Comparison of ENCODE assay signal across 18 cellular contexts in genomic region chr2:155748126-155748525, GRCh38.
DNase-seq lines count a peak whose midpoint lies in the region; ATAC-seq, FAIRE-seq and TF ChIP-seq lines count a peak whose summit lies in the region.
"Had no signal": no experiment of that assay in that cellular context is flagged by ENCODE, and none has a peak within 500 bp of the region (broad histone marks: within the 10 kb centered on the region; RNA-seq: fewer than 3 reads in every experiment).

No MANE protein-coding gene starts in this region.

- H3K4me1 ChIP-seq in CD4-positive, alpha-beta memory T cell (ENCODE audit: insufficient read depth, low read length): no peaks in the 10 kb centered on the region
- H3K4me1 ChIP-seq: BLaER1 had no signal

- no peaks in the 10 kb centered on the region for H3K9me3 ChIP-seq in CD4-positive, alpha-beta memory T cell (ENCODE audit: control insufficient read depth in 1 of 2, low read length in 2 of 2)
- H3K9me3 ChIP-seq: BLaER1 had no signal

- CTCF ChIA-PET in CD4-positive, alpha-beta memory T cell (lab: Charles Lee; ENCODE audit: partially characterized antibody): no interaction called here

- peak; percentile 70 for FAIRE-seq in D721Med (lab: Jason Lieb, UNC)
- FAIRE-seq: A204.1, GM19239, HTR-8/SVneo had no signal

- H3K27me3 Mint-ChIP-seq in glutamatergic neuron (ENCODE audit: unreplicated experiment): peaks cover 10% of the 10 kb centered on the region
- peaks cover 0 to 2% of the 10 kb centered on the region in 2 donors for H3K27me3 Mint-ChIP-seq in CD4-positive, alpha-beta memory T cell
- H3K27me3 Mint-ChIP-seq: CD8-positive, alpha-beta memory T cell had no signal

- TF ChIP-seq CTCF in D721Med (IDR thresholded peaks at IDR 0.05; ENCODE audit: insufficient read depth, missing control alignments) (no peak), glutamatergic neuron (IDR thresholded peaks at IDR 0.05; ENCODE audit: partially characterized antibody, unreplicated experiment) (peak; percentile 32)

- H3K27ac ChIP-seq in CD4-positive, alpha-beta memory T cell (ENCODE audit: low read depth, low read length): no peak overlapping the region
- H3K27ac ChIP-seq: BLaER1, HL-60 had no signal

- peak; percentile 11 for DNase-seq in D721Med (ENCODE audit: insufficient read length, low spot score)
- peak; percentile 92 to 97 for DNase-seq in NCI-H524 (lab: John Stamatoyannopoulos, UW)
- DNase-seq in glutamatergic neuron: peak; percentile 89
- no peak for DNase-seq in CD4-positive, alpha-beta memory T cell
- DNase-seq in erythroblast (lab: John Stamatoyannopoulos, UW): no peak
- DNase-seq in stimulated activated CD4-positive, alpha-beta T cell treated with anti-CD3 and anti-CD28 coated beads, Interleukin-4, amount 100 ng/mL, for 24 hours: no peak
- DNase-seq: HFFc6, NCI-H1105 treated with DMSO at 0.1 percent for 48 hours, NCI-H187 treated with DMSO at 0.1 percent for 48 hours, RPMI8226 had no signal

- POLR2A ChIA-PET in CD4-positive, alpha-beta memory T cell (lab: Charles Lee; ENCODE audit: partially characterized antibody): no interaction called here

- H3K4me3 Mint-ChIP-seq in glutamatergic neuron (ENCODE audit: unreplicated experiment): no peak overlapping the region
- no peak overlapping the region for H3K4me3 Mint-ChIP-seq in CD4-positive, alpha-beta memory T cell
- H3K4me3 Mint-ChIP-seq: HFFc6 had no signal

- peaks cover 9% of the 10 kb centered on the region for H3K36me3 Mint-ChIP-seq in glutamatergic neuron (ENCODE audit: unreplicated experiment)
- no peaks in the 10 kb centered on the region for H3K36me3 Mint-ChIP-seq in CD4-positive, alpha-beta memory T cell
- H3K36me3 Mint-ChIP-seq: CD8-positive, alpha-beta memory T cell had no signal

- H3K4me1 Mint-ChIP-seq in glutamatergic neuron (ENCODE audit: low read depth, unreplicated experiment): peaks cover 12% of the 10 kb centered on the region
- no peaks in the 10 kb centered on the region for H3K4me1 Mint-ChIP-seq in CD4-positive, alpha-beta memory T cell
- H3K4me1 Mint-ChIP-seq: CD8-positive, alpha-beta memory T cell had no signal

- TF ChIP-seq POLR2A in erythroblast (IDR thresholded peaks at IDR 0.05; ENCODE audit: low read length): no peak

- H3K36me3 ChIP-seq in CD4-positive, alpha-beta memory T cell (ENCODE audit: insufficient read depth, low read length): no peaks in the 10 kb centered on the region
- H3K36me3 ChIP-seq: BLaER1 had no signal

- H3K4me3 ChIP-seq in CD4-positive, alpha-beta memory T cell (ENCODE audit: low read length in 2 of 2): no peak overlapping the region
- H3K4me3 ChIP-seq: BLaER1 had no signal

- intact Hi-C loops in CD4-positive, alpha-beta memory T cell (cut with micrococcal nuclease): no loop called here

- no peak overlapping the region for H3K27ac Mint-ChIP-seq in glutamatergic neuron (ENCODE audit: unreplicated experiment)
- H3K27ac Mint-ChIP-seq in CD4-positive, alpha-beta memory T cell: no peak overlapping the region
- H3K27ac Mint-ChIP-seq: HFFc6 had no signal

- ATAC-seq in HG03159 (IDR thresholded peaks at IDR 0.05; ENCODE audit: unreplicated experiment) (peak; percentile 19), GM21723 (IDR thresholded peaks at IDR 0.05; ENCODE audit: unreplicated experiment) (no peak)

- no peaks in the 10 kb centered on the region for H3K27me3 ChIP-seq in CD4-positive, alpha-beta memory T cell (ENCODE audit: insufficient read depth, low read length)
- H3K27me3 ChIP-seq: BLaER1 had no signal

- H3K9me3 Mint-ChIP-seq in glutamatergic neuron (ENCODE audit: unreplicated experiment): peaks cover 9% of the 10 kb centered on the region
- no peaks in the 10 kb centered on the region for H3K9me3 Mint-ChIP-seq in CD4-positive, alpha-beta memory T cell

Comparison
In these comparisons a context has a peak if more than half of its experiments do, and no peak if none do; other contexts are left out.
1. DNase-seq: peak in D721Med (single experiment), NCI-H524 (2 of 2) and glutamatergic neuron (single experiment); none in CD4-positive, alpha-beta memory T cell (0 of 5), erythroblast (0 of 2) and stimulated activated CD4-positive, alpha-beta T cell treated with anti-CD3 and anti-CD28 coated beads, Interleukin-4, amount 100 ng/mL, for 24 hours (single experiment).